25 cellular contexts compared by ENCODE assay signal in genomic region chr7:24708244-24708643, GRCh38. TPM values are rescaled to one million over a fixed set of nuclear protein-coding genes. Genes with fewer than 3 reads are reported as not detected.
DNase-seq lines count a peak whose midpoint lies in the region; ATAC-seq and TF ChIP-seq lines count a peak whose summit lies in the region.
"Had no signal": no experiment of that assay in that cellular context is flagged by ENCODE, and none has a peak within 500 bp of the region (broad histone marks: within the 10 kb centered on the region; RNA-seq: fewer than 3 reads in every experiment).

No MANE protein-coding gene starts in this region.

- peaks cover 22 to 62% of the 10 kb centered on the region in 2 experiments for H3K36me3 ChIP-seq in SK-N-SH (replicated peaks in 1 of 2; ENCODE audit: control insufficient read depth in 1 of 2, insufficient read depth in 2 of 2, low read length in 1 of 2)
- no peaks in the 10 kb centered on the region for H3K36me3 ChIP-seq in MM.1S (replicated peaks; ENCODE audit: insufficient read depth, low read length)
- H3K36me3 ChIP-seq: MG63 had no signal

- TF ChIP-seq RAD21 in SK-N-SH (IDR thresholded peaks at IDR 0.05; ENCODE audit: low read length) = no peak

- H3K27ac ChIP-seq in SK-N-SH (ENCODE audit: low read depth in 2 of 2, low read length in 1 of 2) = no peak overlapping the region
- no peak overlapping the region for H3K27ac ChIP-seq in MM.1S (ENCODE audit: low read length)

- H3K4me1 ChIP-seq in SK-N-SH (ENCODE audit: control insufficient read depth in 1 of 2, insufficient read depth in 2 of 2, low read depth in 1 of 2, low read length in 1 of 2) (peaks cover 2 to 5% of the 10 kb centered on the region in 2 experiments; a peak in 2 of 4 replicates), MM.1S (ENCODE audit: low read length) (no peaks in the 10 kb centered on the region)

- H3K9ac ChIP-seq in SK-N-SH = no peak overlapping the region
- no peak overlapping the region for H3K9ac ChIP-seq in MM.1S (ENCODE audit: low read length)

- H4K20me1 ChIP-seq in SK-N-SH (ENCODE audit: insufficient read depth) (no peaks in the 10 kb centered on the region), MM.1S (ENCODE audit: insufficient read depth, low read length) (no peaks in the 10 kb centered on the region)

- DNase-seq in AG08396 (ENCODE audit: low spot score) (peak; percentile 53), SK-N-SH (no peak), astrocyte of the spinal cord (ENCODE audit: low read depth, low spot score) (peak; percentile 6), fibroblast of the aortic adventitia (ENCODE audit: low read depth) (peak; percentile 53), MM.1S (no peak), amygdala (lab: John Stamatoyannopoulos, UW) (no peak), NCI-H1436 treated with DMSO at 0.1 percent for 48 hours (lab: John Stamatoyannopoulos, UW) (no peak)
- DNase-seq: 8988T; ACHN; C1 segment of cervical spinal cord; CD4-positive, alpha-beta memory T cell; COR-L47; DMS53; KG1; MG63; NCI-H1417; NCI-H187; NCI-H2171 treated with DMSO at 0.1 percent for 48 hours; NCI-H446; NCI-H524 treated with DMSO at 0.1 percent for 48 hours; NCI-H774; SIG-M5; T-cell had no signal

- H3K9me3 ChIP-seq in SK-N-SH (no peaks in the 10 kb centered on the region), MM.1S (replicated peaks; ENCODE audit: insufficient read depth, low read length) (no peaks in the 10 kb centered on the region)
- H3K9me3 ChIP-seq: MG63 had no signal

- H3K4me3 ChIP-seq in SK-N-SH (ENCODE audit: low read depth in 2 of 2, low read length in 1 of 2) (no peak overlapping the region), astrocyte of the spinal cord (ENCODE audit: low read depth, low read length) (no peak overlapping the region), fibroblast of the aortic adventitia (ENCODE audit: low read depth, low read length) (no peak overlapping the region), MM.1S (ENCODE audit: low read length) (no peak overlapping the region)
- H3K4me3 ChIP-seq: GM12878, MG63 had no signal

- in situ Hi-C loops in astrocyte of the spinal cord (cut with HindIII; ENCODE audit: low sequenced_read_pairs) = no loop called here

- TF ChIP-seq EP300 in SK-N-SH (IDR thresholded peaks at IDR 0.05; ENCODE audit: borderline replicate concordance in 1 of 2, low read depth in 1 of 2, low read length in 1 of 2) = peak in 1 of 2 experiments; percentile 14; a peak in 1 of 4 replicates

- CTCF ChIA-PET in SK-N-SH (lab: Yijun Ruan, JAX) = interaction anchor here (1.3 kb wide), 2 partner anchors 14 to 42 kb away, joined by 3 read pairs; no protein-coding TSS in a partner anchor

- POLR2A ChIA-PET in SK-N-SH (lab: Yijun Ruan, JAX) = no interaction called here

- H3K4me2 ChIP-seq in SK-N-SH (no peak overlapping the region), MM.1S (ENCODE audit: low read depth, low read length) (no peak overlapping the region)

- H3K27me3 ChIP-seq in SK-N-SH (ENCODE audit: insufficient read depth) (no peaks in the 10 kb centered on the region), MM.1S (replicated peaks; ENCODE audit: insufficient read depth, low read length) (no peaks in the 10 kb centered on the region)
- H3K27me3 ChIP-seq: MG63 had no signal

- no peaks in the 10 kb centered on the region for H3K79me2 ChIP-seq in SK-N-SH (ENCODE audit: insufficient read depth)
- no peaks in the 10 kb centered on the region for H3K79me2 ChIP-seq in MM.1S (ENCODE audit: low read length)

- WGBS in SK-N-SH (ENCODE audit: low lambda C conversion rate) = 75% methylated on average over 6 of the region's 6 CpGs

- no peak for TF ChIP-seq CTCF in SK-N-SH (IDR thresholded peaks at IDR 0.05)
- TF ChIP-seq CTCF in astrocyte of the spinal cord (IDR thresholded peaks at IDR 0.05; ENCODE audit: low read depth, low read length) = no peak
- no peak for TF ChIP-seq CTCF in fibroblast of the aortic adventitia (IDR thresholded peaks at IDR 0.05; ENCODE audit: insufficient read depth, low read length)
- no peak for TF ChIP-seq CTCF in MM.1S (IDR thresholded peaks at IDR 0.05; ENCODE audit: low read length)

- no peak for ATAC-seq in HG02884 (IDR thresholded peaks at IDR 0.05; ENCODE audit: unreplicated experiment)
- ATAC-seq: GM12878, T-cell had no signal

- H3K9me2 ChIP-seq in SK-N-SH (no peaks in the 10 kb centered on the region), MM.1S (replicated peaks; ENCODE audit: insufficient read depth, low read length) (no peaks in the 10 kb centered on the region)

- H3F3A ChIP-seq in SK-N-SH (replicated peaks; ENCODE audit: insufficient read depth) = no peaks in the 10 kb centered on the region
- no peaks in the 10 kb centered on the region for H3F3A ChIP-seq in MM.1S (ENCODE audit: insufficient read depth, low read length)

- no peak overlapping the region for H2AFZ ChIP-seq in SK-N-SH (ENCODE audit: low read depth)
- no peak overlapping the region for H2AFZ ChIP-seq in MM.1S (ENCODE audit: low read length)

TF ChIP-seq in SK-N-SH, 30 proteins besides CTCF, POLR2A, EP300 and RAD21:
- peak; percentile 47 for TF ChIP-seq JUND (IDR thresholded peaks at IDR 0.05)
- TF ChIP-seq NFIC (IDR thresholded peaks at IDR 0.05; ENCODE audit: borderline replicate concordance) = 0 out of 2 replicates have a peak, but pooled peaks have one; percentile 11
- TF ChIP-seq RCOR1 (IDR thresholded peaks at IDR 0.05; ENCODE audit: low read length) = no peak
- no peak for TF ChIP-seq IRF3 (IDR thresholded peaks at IDR 0.05; ENCODE audit: low read depth, low read length)
- TF ChIP-seq NRF1 (IDR thresholded peaks at IDR 0.05; ENCODE audit: low read depth, low read length) = no peak
- TF ChIP-seq PBX3 (IDR thresholded peaks at IDR 0.05) = peak; percentile 39; the same call in 1 of the 2 replicates
- TF ChIP-seq GABPA (IDR thresholded peaks at IDR 0.05; ENCODE audit: low read depth) = no peak
- peak; percentile 50; the same call in 1 of the 2 replicates for TF ChIP-seq FOSL2 (IDR thresholded peaks at IDR 0.05; ENCODE audit: borderline replicate concordance, low read depth)
- no peak for TF ChIP-seq ZBTB33 (IDR thresholded peaks at IDR 0.05; ENCODE audit: borderline replicate concordance, low read depth)

RNA-seq across cellular contexts. Expression of gene GSDME, which starts 49.0 kb away (rescaled TPM):
- 109 and 127 TPM in 2 replicates for polyA plus RNA-seq in SK-N-SH (2012; rRNA removed)
- polyA plus RNA-seq in SK-N-SH (2012; cell fraction: cytosol; rRNA removed) = 93.7 and 103 TPM in 2 replicates
- 123 and 155 TPM in 2 replicates for polyA plus RNA-seq in SK-N-SH (2012; cell fraction: nucleus; rRNA removed)
- 43.3 and 59.9 TPM in 2 replicates for total RNA-seq in fibroblast of the aortic adventitia (ENCODE audit: low replicate concordance)

Comparison
In these comparisons a context has a peak if more than half of its experiments do, and no peak if none do; other contexts are left out.
1. DNase-seq: peak in AG08396 (single experiment), astrocyte of the spinal cord (single experiment) and fibroblast of the aortic adventitia (single experiment); none in SK-N-SH (single experiment), MM.1S (single experiment), amygdala (0 of 56) and NCI-H1436 treated with DMSO at 0.1 percent for 48 hours (single experiment).